ENCODE assay signal across 8 cellular contexts in the genomic region with DNA sequence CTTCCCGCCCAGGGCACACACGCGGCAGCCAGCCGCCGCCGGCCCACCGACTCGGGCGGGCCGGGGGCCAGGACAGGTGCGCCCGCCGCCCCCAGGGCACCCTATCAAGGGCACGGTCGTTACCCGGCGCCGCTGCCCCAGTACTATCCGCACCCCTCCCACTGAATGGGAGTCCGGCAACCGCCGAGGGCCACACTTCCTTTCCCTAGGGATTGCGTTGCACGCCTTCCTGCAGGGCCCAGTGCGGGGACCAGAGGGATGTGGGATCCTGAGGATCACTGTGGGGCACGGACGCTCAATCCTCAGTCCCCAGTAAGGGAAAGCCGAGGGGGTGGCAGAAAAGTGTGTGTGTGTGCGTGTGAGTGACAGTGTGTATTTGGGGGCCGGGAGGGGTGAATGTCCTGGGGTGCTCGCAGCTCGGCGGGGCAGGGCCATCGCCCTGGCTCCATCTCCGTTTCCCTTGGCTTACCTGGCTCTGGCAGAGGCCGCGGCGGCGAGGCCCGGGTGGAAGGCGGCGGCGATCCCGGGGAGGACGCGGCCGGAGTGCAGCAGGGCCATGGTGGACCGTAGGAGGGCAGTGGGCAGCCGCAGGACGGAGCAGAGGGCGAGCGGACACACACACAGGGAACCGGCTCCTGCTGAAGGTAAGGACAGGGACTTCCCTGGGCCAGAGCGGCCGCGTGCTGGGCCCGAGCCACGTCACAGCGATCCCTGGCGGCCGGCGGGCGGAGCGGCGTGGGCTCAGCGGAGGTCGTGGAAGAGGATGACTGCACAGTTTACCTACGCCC. TPM values are rescaled to one million over a fixed set of nuclear protein-coding genes. Genes with fewer than 3 reads are reported as not detected.
A peak's percentile ranks its signal among the peaks of the same experiment; 100 is the strongest.
DNase-seq lines count a peak whose midpoint lies in the region; ATAC-seq and TF ChIP-seq lines count a peak whose summit lies in the region.

Gene GOT2, minus strand, starts transcription at position 646 of the 788 bp plus-strand sequence. Its CDS starts 88 bp downstream, at position 558.

- ATAC-seq in HG02610 (IDR thresholded peaks at IDR 0.05; ENCODE audit: unreplicated experiment) (peak; percentile 90), heart right ventricle (peak; percentile 94 to 98 (median 97)), upper lobe of right lung (peak; percentile 99)

- TF ChIP-seq CTCF in GM12865 (IDR thresholded peaks at IDR 0.05; ENCODE audit: insufficient read depth, low read depth, low read length, missing control alignments) (peak; percentile 97), heart right ventricle (IDR thresholded peaks at IDR 0.05) (peak; percentile 75 to 98 (median 91)), upper lobe of right lung (IDR thresholded peaks at IDR 0.05) (peak; percentile 92)

- DNase-seq in GM12865 (ENCODE audit: low read depth) (peak; percentile 93), NCI-H1092 treated with DMSO at 0.1 percent for 48 hours (lab: John Stamatoyannopoulos, UW) (peak; percentile 87), SW 1271 (lab: John Stamatoyannopoulos, UW) (peak; percentile 38 to 75), adipocyte (ENCODE audit: low read depth) (peak; percentile 91), heart right ventricle (peak; percentile 77 to 85), posterior vena cava (ENCODE audit: low spot score) (peak; percentile 94), upper lobe of right lung (peak; percentile 91)

- intact Hi-C loops in heart right ventricle (cut with DNase I) = loop anchor here in 8 of 10 donors (2.0 to 10.0 kb wide), 6 partner anchors 37 to 399 kb away; partner anchors contain the start of genes SLC38A7 (in 7 of the 8) and SETD6 (in 1 of the 8)
- intact Hi-C loops in posterior vena cava (cut with DNase I) = no loop called here
- intact Hi-C loops in upper lobe of right lung (cut with DNase I) = no loop called here

- peak within 1 kb of the TSS; percentile 88 for H3K9ac ChIP-seq in adipocyte (ENCODE audit: low read length)

- H3K4me1 ChIP-seq in adipocyte (ENCODE audit: control insufficient read depth, insufficient read depth, low read length) = peaks cover 8% of the 10 kb centered on the region
- H3K4me1 ChIP-seq in heart right ventricle = peaks cover 0 to 55% (median 33%) of the 10 kb centered on the region in 9 donors
- H3K4me1 ChIP-seq in upper lobe of right lung = peaks cover 14% of the 10 kb centered on the region

- H3K9me3 ChIP-seq in adipocyte (ENCODE audit: control insufficient read depth, low read length) (no peaks in the 10 kb centered on the region), heart right ventricle (no peaks in the 10 kb centered on the region), upper lobe of right lung (no peaks in the 10 kb centered on the region)

- H3K27me3 ChIP-seq in adipocyte (replicated peaks; ENCODE audit: control insufficient read depth, insufficient read depth, low read length) (peaks cover 4% of the 10 kb centered on the region), heart right ventricle (no peaks in the 10 kb centered on the region), upper lobe of right lung (no peaks in the 10 kb centered on the region)

- peak within 1 kb of the TSS; percentile 74 to 94 (median 89) for H3K27ac ChIP-seq in heart right ventricle
- H3K27ac ChIP-seq in upper lobe of right lung = peak within 1 kb of the TSS; percentile 78

- H3K36me3 ChIP-seq in adipocyte (ENCODE audit: control insufficient read depth, insufficient read depth, low read length, severe bottlenecking) = no peaks in the 10 kb centered on the region
- peaks cover 0 to 6% (median 0%) of the 10 kb centered on the region in 9 donors for H3K36me3 ChIP-seq in heart right ventricle
- no peaks in the 10 kb centered on the region for H3K36me3 ChIP-seq in upper lobe of right lung

- H3K4me3 ChIP-seq in GM12865 (ENCODE audit: low read depth, low read length) (peak within 1 kb of the TSS; percentile 99), adipocyte (ENCODE audit: low read length) (peak within 1 kb of the TSS; percentile 93), heart right ventricle (peak within 1 kb of the TSS; percentile 74 to 99 (median 92)), upper lobe of right lung (peak within 1 kb of the TSS; percentile 84)

- WGBS in heart right ventricle, 2 donors = 0 to 1% methylated on average over 56 to 68 of the region's 68 CpGs

RNA-seq across cellular contexts. Expression of gene GOT2, which starts in this region (rescaled TPM):
- total RNA-seq in heart right ventricle (100 to 1,000 TPM; 379 to 658 (median 556) TPM), posterior vena cava (10 to 100 TPM; 37.6 to 55.5 TPM), upper lobe of right lung (51.6 TPM)
- polyA plus RNA-seq in heart right ventricle = 100 to 1,000 TPM; 154 to 254 TPM

Comparison
In these comparisons a context has a peak if more than half of its experiments do, and no peak if none do; other contexts are left out.
1. Peak in every context shown above with its lines: DNase-seq, ATAC-seq, H3K4me3 ChIP-seq and H3K27ac ChIP-seq.
2. intact Hi-C loops: an anchor here in heart right ventricle (2.0 to 10.0 kb wide); none called in posterior vena cava and upper lobe of right lung.